20 cellular contexts compared by ENCODE assay signal in genomic region chr4:190021973-190022372, GRCh38. TPM values are rescaled to one million over a fixed set of nuclear protein-coding genes. Genes with fewer than 3 reads are reported as not detected.
"Had no signal": no experiment of that assay in that cellular context is flagged by ENCODE, and none has a peak within 500 bp of the region (broad histone marks: within the 10 kb centered on the region; RNA-seq: fewer than 3 reads in every experiment).

No MANE protein-coding gene starts in this region.

RNA-seq across cellular contexts. Expression of gene FRG2, which starts 5.1 kb away (rescaled TPM):
- total RNA-seq: naive thymus-derived CD8-positive, alpha-beta T cell; natural killer cell treated with Interleukin-12 subunit alpha and Interleukin-12 subunit beta and Interleukin-15 and Interleukin-18, amount 100 ng/mL, for 72 hours; neural crest cell; omental fat pad; osteocyte; pancreas; posterior vena cava; prostate gland; pulmonary artery endothelial cell; right atrium auricular region; sciatic nerve; smooth muscle cell; spleen; temporal lobe; thoracic aorta; thyroid gland; transverse colon; upper lobe of right lung; urinary bladder; uterus had no signal
- polyA plus RNA-seq: naive thymus-derived CD8-positive, alpha-beta T cell; pancreas; smooth muscle cell; spleen; urinary bladder had no signal

RNA-seq across cellular contexts. Expression of gene DBET, which starts 42.3 kb away (rescaled TPM):
- total RNA-seq: naive thymus-derived CD8-positive, alpha-beta T cell; natural killer cell treated with Interleukin-12 subunit alpha and Interleukin-12 subunit beta and Interleukin-15 and Interleukin-18, amount 100 ng/mL, for 72 hours; neural crest cell; omental fat pad; osteocyte; posterior vena cava; pulmonary artery endothelial cell; right atrium auricular region; sciatic nerve; smooth muscle cell; spleen; temporal lobe; thoracic aorta; thyroid gland; transverse colon; upper lobe of right lung; urinary bladder; uterus had no signal
- polyA plus RNA-seq: naive thymus-derived CD8-positive, alpha-beta T cell; pancreas; smooth muscle cell; spleen; urinary bladder had no signal
